In the genomic region with DNA sequence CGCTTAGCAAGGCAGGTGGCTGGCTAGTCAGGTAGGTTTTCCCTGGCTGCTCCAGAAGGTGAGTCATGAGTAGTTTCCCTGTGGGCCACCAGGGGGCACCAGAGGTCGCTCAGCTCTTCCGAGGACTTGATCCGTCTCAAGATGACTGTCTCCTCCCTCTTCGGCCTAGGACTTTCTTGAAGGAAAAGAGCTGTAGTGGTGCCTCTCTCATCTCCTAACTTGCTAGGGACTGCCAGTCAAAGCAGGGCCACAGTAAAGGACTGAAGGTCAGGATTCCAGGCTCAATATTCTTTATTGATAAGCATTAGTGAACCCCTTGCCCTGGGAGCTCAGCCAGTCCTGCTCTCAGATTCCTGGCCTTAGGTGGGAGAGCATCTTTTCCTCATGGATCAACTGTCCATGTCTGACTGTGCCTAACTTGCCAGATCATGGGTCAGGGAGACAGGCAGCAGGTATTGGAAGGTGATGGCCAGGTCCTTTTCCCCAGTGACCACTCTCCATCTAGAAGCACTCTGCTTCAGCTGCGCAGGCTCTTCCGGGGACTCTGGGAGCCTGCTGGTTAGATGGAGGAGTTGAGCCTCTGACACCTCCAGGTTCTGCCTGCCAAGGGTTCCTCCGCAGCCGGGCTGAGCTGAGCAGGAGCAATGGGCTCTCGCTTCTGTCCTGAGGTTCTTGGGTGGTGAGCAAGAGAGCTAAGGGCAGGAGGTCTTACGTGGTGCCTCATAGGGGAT, we compare ENCODE assay signal across 1 cellular context.
TF ChIP-seq lines count a peak whose summit lies in the region.

No MANE protein-coding gene starts in this region.

TF ChIP-seq in IMR-90, 13 proteins besides CTCF, POLR2A, EP300 and RAD21:
- TF ChIP-seq FOS (IDR thresholded peaks at IDR 0.05; ENCODE audit: low read depth, low read length) = peak; percentile 81
- no peak for TF ChIP-seq MAZ (IDR thresholded peaks at IDR 0.05; ENCODE audit: borderline replicate concordance, low read depth, low read length)
- TF ChIP-seq SMC3 (IDR thresholded peaks at IDR 0.05; ENCODE audit: low read depth, low read length) = peak; percentile 79
